ENCODE assay signal across 1 cellular context in genomic region chr13:111066544-111066943, GRCh38.
TF ChIP-seq lines count a peak whose summit lies in the region.

No MANE protein-coding gene starts in this region.

TF ChIP-seq in HCT116, 20 proteins besides CTCF, POLR2A, EP300 and RAD21 (continued from another document):
- TF ChIP-seq, protein P1, sequence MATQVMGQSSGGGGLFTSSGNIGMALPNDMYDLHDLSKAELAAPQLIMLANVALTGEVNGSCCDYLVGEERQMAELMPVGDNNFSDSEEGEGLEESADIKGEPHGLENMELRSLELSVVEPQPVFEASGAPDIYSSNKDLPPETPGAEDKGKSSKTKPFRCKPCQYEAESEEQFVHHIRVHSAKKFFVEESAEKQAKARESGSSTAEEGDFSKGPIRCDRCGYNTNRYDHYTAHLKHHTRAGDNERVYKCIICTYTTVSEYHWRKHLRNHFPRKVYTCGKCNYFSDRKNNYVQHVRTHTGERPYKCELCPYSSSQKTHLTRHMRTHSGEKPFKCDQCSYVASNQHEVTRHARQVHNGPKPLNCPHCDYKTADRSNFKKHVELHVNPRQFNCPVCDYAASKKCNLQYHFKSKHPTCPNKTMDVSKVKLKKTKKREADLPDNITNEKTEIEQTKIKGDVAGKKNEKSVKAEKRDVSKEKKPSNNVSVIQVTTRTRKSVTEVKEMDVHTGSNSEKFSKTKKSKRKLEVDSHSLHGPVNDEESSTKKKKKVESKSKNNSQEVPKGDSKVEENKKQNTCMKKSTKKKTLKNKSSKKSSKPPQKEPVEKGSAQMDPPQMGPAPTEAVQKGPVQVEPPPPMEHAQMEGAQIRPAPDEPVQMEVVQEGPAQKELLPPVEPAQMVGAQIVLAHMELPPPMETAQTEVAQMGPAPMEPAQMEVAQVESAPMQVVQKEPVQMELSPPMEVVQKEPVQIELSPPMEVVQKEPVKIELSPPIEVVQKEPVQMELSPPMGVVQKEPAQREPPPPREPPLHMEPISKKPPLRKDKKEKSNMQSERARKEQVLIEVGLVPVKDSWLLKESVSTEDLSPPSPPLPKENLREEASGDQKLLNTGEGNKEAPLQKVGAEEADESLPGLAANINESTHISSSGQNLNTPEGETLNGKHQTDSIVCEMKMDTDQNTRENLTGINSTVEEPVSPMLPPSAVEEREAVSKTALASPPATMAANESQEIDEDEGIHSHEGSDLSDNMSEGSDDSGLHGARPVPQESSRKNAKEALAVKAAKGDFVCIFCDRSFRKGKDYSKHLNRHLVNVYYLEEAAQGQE (IDR thresholded peaks at IDR 0.05; ENCODE audit: low read depth), result no peak
- TF ChIP-seq ELF1 (IDR thresholded peaks at IDR 0.05; ENCODE audit: borderline replicate concordance, low read depth) (no peak), JUND (IDR thresholded peaks at IDR 0.05) (no peak), CBX3 (IDR thresholded peaks at IDR 0.05; ENCODE audit: low read depth) (no peak), ATF3 (IDR thresholded peaks at IDR 0.05) (no peak), EZH2 (IDR thresholded peaks at IDR 0.05) (no peak), EZH2phosphoT487 (IDR thresholded peaks at IDR 0.05; ENCODE audit: borderline replicate concordance) (no peak), SIN3A (IDR thresholded peaks at IDR 0.05; ENCODE audit: low read depth) (no peak), TCF7L2 (IDR thresholded peaks at IDR 0.05; ENCODE audit: borderline replicate concordance, extremely low read depth, insufficient read depth, insufficient read length) (no peak), ZNF274 (IDR thresholded peaks at IDR 0.05; ENCODE audit: low read depth, low read length) (no peak), SP1 (IDR thresholded peaks at IDR 0.05; ENCODE audit: low read depth) (no peak), YY1 (IDR thresholded peaks at IDR 0.05; ENCODE audit: extremely low read depth, insufficient replicate concordance, low read depth, low read length) (no peak)
